In genomic region chr13:113828282-113828825, GRCh38 we compare ENCODE assay signal across 25 cellular contexts. TPM values are rescaled to one million over a fixed set of nuclear protein-coding genes. Genes with fewer than 3 reads are reported as not detected.
DNase-seq lines count a peak whose midpoint lies in the region; ATAC-seq, FAIRE-seq and TF ChIP-seq lines count a peak whose summit lies in the region.
"Had no signal": no experiment of that assay in that cellular context is flagged by ENCODE, and none has a peak within 500 bp of the region (broad histone marks: within the 10 kb centered on the region; RNA-seq: fewer than 3 reads in every experiment).

No MANE protein-coding gene starts in this region.

- no peak overlapping the region for H3K9ac ChIP-seq in kidney (ENCODE audit: low read length in 2 of 2)
- H3K9ac ChIP-seq: BLaER1 treated with 17β-estradiol and CSF1 and Interleukin-3, amounts not matched to agents 10 nM and 100 nM had no signal

- H3K4me1 ChIP-seq in kidney (ENCODE audit: control insufficient read depth in 1 of 2, insufficient read depth in 1 of 2, low read depth in 1 of 2, low read length in 2 of 2) (no peaks in the 10 kb centered on the region), mucosa of descending colon (ENCODE audit: low read depth) (no peaks in the 10 kb centered on the region)
- H3K4me1 ChIP-seq: BE2C, HAP-1 had no signal

- TF ChIP-seq CTCF in kidney (IDR thresholded peaks at IDR 0.05; ENCODE audit: borderline replicate concordance, extremely low read depth, insufficient read depth) (no peak), mucosa of descending colon (IDR thresholded peaks at IDR 0.05) (no peak)

- H3K36me3 ChIP-seq in kidney (ENCODE audit: control insufficient read depth in 1 of 2, insufficient read depth in 2 of 2, low read length in 2 of 2) (peaks cover under 1 to 5% of the 10 kb centered on the region in 2 donors), mucosa of descending colon (ENCODE audit: low read depth) (no peaks in the 10 kb centered on the region)
- H3K36me3 ChIP-seq: BE2C, HAP-1 had no signal

- ATAC-seq in Right ventricle myocardium superior (ENCODE audit: poor library complexity) (no peak), left ventricle myocardium superior (no peak), mucosa of descending colon (peak; percentile 64), HG02870 (IDR thresholded peaks at IDR 0.05; ENCODE audit: unreplicated experiment) (no peak)
- ATAC-seq: A549 had no signal

- H3K4me3 ChIP-seq in kidney (ENCODE audit: low read length in 2 of 2) (no peak overlapping the region), mucosa of descending colon (no peak overlapping the region)
- H3K4me3 ChIP-seq: A549; BLaER1 treated with 17β-estradiol and CSF1 and Interleukin-3, amounts not matched to agents 10 nM and 100 nM; HAP-1 had no signal

- H3K27ac ChIP-seq in kidney (ENCODE audit: low read depth in 2 of 2, low read length in 2 of 2), result no peak overlapping the region
- H3K27ac ChIP-seq: A549; BLaER1 treated with 17β-estradiol and CSF1 and Interleukin-3, amounts not matched to agents 10 nM and 100 nM had no signal

- intact Hi-C loops in Right ventricle myocardium superior (cut with DNase I) (no loop called here), left ventricle myocardium superior (cut with micrococcal nuclease) (no loop called here), kidney (cut with DNase I) (no loop called here), mucosa of descending colon (cut with DNase I, micrococcal nuclease) (no loop called here)

- no peak for FAIRE-seq in kidney (lab: Jason Lieb, UNC)
- FAIRE-seq: A549, D721Med, GM12891, GM18507, H54 had no signal

- peak; percentile 34 for DNase-seq in Right ventricle myocardium superior
- no peak for DNase-seq in left ventricle myocardium superior
- peak; percentile 36 for DNase-seq in kidney
- peak in 1 of 3 donors; percentile 38 for DNase-seq in mucosa of descending colon
- no peak for DNase-seq in SKM-1 treated with dmso at 0.1 percent for 144 hours (lab: John Stamatoyannopoulos, UW; ENCODE audit: unreplicated experiment)
- DNase-seq: 8988T; ACHN; AML-193; BE2C; CD4-positive, alpha-beta T cell; CD8-positive, alpha-beta memory T cell; DMS 273 treated with DMSO at 0.1 percent for 48 hours; DMS79; EL; GDM1; GOT3; HFFc6 had no signal

- H3K9me3 ChIP-seq in kidney (ENCODE audit: control insufficient read depth in 1 of 2, low read length in 2 of 2) (no peaks in the 10 kb centered on the region), mucosa of descending colon (no peaks in the 10 kb centered on the region)
- H3K9me3 ChIP-seq: A549, BE2C, HAP-1 had no signal

RNA-seq across cellular contexts. Expression of gene GAS6, which starts 35.5 kb away (rescaled TPM):
- total RNA-seq in Right ventricle myocardium superior (181 TPM), left ventricle myocardium superior (210 TPM), kidney (83.5 TPM), mucosa of descending colon (100 to 1,000 TPM; 101 to 168 (median 113) TPM)
- polyA plus RNA-seq in kidney (ENCODE audit: insufficient read depth, low read depth, low replicate concordance), result 135 TPM

Comparison
In these comparisons a context has a peak if more than half of its experiments do, and no peak if none do; other contexts are left out.
1. DNase-seq: peak in Right ventricle myocardium superior (single experiment) and kidney (single experiment); none in left ventricle myocardium superior (single experiment) and SKM-1 treated with dmso at 0.1 percent for 144 hours (single experiment).